Comparison of ENCODE assay signal across 12 cellular contexts in genomic region chr4:25123236-25123635, GRCh38. TPM values are rescaled to one million over a fixed set of nuclear protein-coding genes. Genes with fewer than 3 reads are reported as not detected.
DNase-seq lines count a peak whose midpoint lies in the region; ATAC-seq and TF ChIP-seq lines count a peak whose summit lies in the region.
"Had no signal": no experiment of that assay in that cellular context is flagged by ENCODE, and none has a peak within 500 bp of the region (broad histone marks: within the 10 kb centered on the region; RNA-seq: fewer than 3 reads in every experiment).

No MANE protein-coding gene starts in this region.

- peak in 1 of 2 donors; percentile 22 for DNase-seq in activated naive CD4-positive, alpha-beta T cell treated with anti-CD3 and anti-CD28 coated beads, Interleukin-2, amount 50 U/mL, for 72 hours (ENCODE audit: low spot score in 2 of 2)
- no peak for DNase-seq in activated naive CD4-positive, alpha-beta T cell treated with anti-CD3 and anti-CD28 coated beads, Interleukin-2, amount 10 ng/mL, durations not matched to agents 7 days and 5 days
- no peak for DNase-seq in stimulated activated effector memory CD8-positive, alpha-beta T cell treated with anti-CD3 and anti-CD28 coated beads, Interleukin-12 subunit alpha, Interleukin-12 subunit beta, amount 100 ng/mL, for 72 hours (ENCODE audit: low spot score in 2 of 2)
- DNase-seq in G401 (ENCODE audit: low spot score): no peak
- DNase-seq in C1 segment of cervical spinal cord (lab: John Stamatoyannopoulos, UW): no peak
- DNase-seq in erythroblast (lab: John Stamatoyannopoulos, UW): no peak
- DNase-seq: activated naive CD4-positive, alpha-beta T cell; NCI-H1092; NCI-H82; ovary had no signal

- H3K36me3 Mint-ChIP-seq in activated naive CD4-positive, alpha-beta T cell treated with anti-CD3 and anti-CD28 coated beads, Interleukin-2, amount 50 U/mL, for 72 hours: peaks cover 0 to 10% of the 10 kb centered on the region in 2 donors
- H3K36me3 Mint-ChIP-seq in activated naive CD4-positive, alpha-beta T cell treated with anti-CD3 and anti-CD28 coated beads, Interleukin-2, amount 10 ng/mL, durations not matched to agents 7 days and 5 days: peaks cover 27% of the 10 kb centered on the region
- H3K36me3 Mint-ChIP-seq in stimulated activated effector memory CD8-positive, alpha-beta T cell treated with anti-CD3 and anti-CD28 coated beads, Interleukin-12 subunit alpha, Interleukin-12 subunit beta, amount 100 ng/mL, for 72 hours: peaks cover 17% of the 10 kb centered on the region

- CTCF ChIA-PET in activated naive CD4-positive, alpha-beta T cell treated with anti-CD3 and anti-CD28 coated beads, Interleukin-2, amount 10 ng/mL, durations not matched to agents 7 days and 5 days (lab: Charles Lee): interaction anchor here (0.8 kb wide), 1 partner anchor 21 kb away, joined by 3 read pairs; no protein-coding TSS in a partner anchor

- peaks cover 4% of the 10 kb centered on the region for H3K4me1 Mint-ChIP-seq in activated naive CD4-positive, alpha-beta T cell treated with anti-CD3 and anti-CD28 coated beads, Interleukin-2, amount 10 ng/mL, durations not matched to agents 7 days and 5 days
- H3K4me1 Mint-ChIP-seq in stimulated activated effector memory CD8-positive, alpha-beta T cell treated with anti-CD3 and anti-CD28 coated beads, Interleukin-12 subunit alpha, Interleukin-12 subunit beta, amount 100 ng/mL, for 72 hours: no peaks in the 10 kb centered on the region

- in situ Hi-C loops in G401 (cut with HindIII; ENCODE audit: low sequenced_read_pairs): no loop called here

- no peak for TF ChIP-seq POLR2A in erythroblast (IDR thresholded peaks at IDR 0.05; ENCODE audit: low read length)

- ATAC-seq in activated naive CD4-positive, alpha-beta T cell treated with anti-CD3 and anti-CD28 coated beads, Interleukin-2, amount 50 U/mL, for 72 hours: peak; percentile 97 to 98
- ATAC-seq in GM21526 (IDR thresholded peaks at IDR 0.05; ENCODE audit: low FRiP score, unreplicated experiment) (peak; percentile 90), HG03095 (IDR thresholded peaks at IDR 0.05; ENCODE audit: unreplicated experiment) (peak; percentile 98)
- ATAC-seq in stimulated activated effector memory CD8-positive, alpha-beta T cell treated with anti-CD3 and anti-CD28 coated beads, Interleukin-12 subunit alpha, Interleukin-12 subunit beta, amount 100 ng/mL, for 72 hours: peak; percentile 77

- H3K4me3 Mint-ChIP-seq in activated naive CD4-positive, alpha-beta T cell treated with anti-CD3 and anti-CD28 coated beads, Interleukin-2, amount 10 ng/mL, durations not matched to agents 7 days and 5 days: no peak overlapping the region
- no peak overlapping the region for H3K4me3 Mint-ChIP-seq in stimulated activated effector memory CD8-positive, alpha-beta T cell treated with anti-CD3 and anti-CD28 coated beads, Interleukin-12 subunit alpha, Interleukin-12 subunit beta, amount 100 ng/mL, for 72 hours

- H3K9me3 Mint-ChIP-seq in activated naive CD4-positive, alpha-beta T cell treated with anti-CD3 and anti-CD28 coated beads, Interleukin-2, amount 50 U/mL, for 72 hours: no peaks in the 10 kb centered on the region
- no peaks in the 10 kb centered on the region for H3K9me3 Mint-ChIP-seq in activated naive CD4-positive, alpha-beta T cell treated with anti-CD3 and anti-CD28 coated beads, Interleukin-2, amount 10 ng/mL, durations not matched to agents 7 days and 5 days
- no peaks in the 10 kb centered on the region for H3K9me3 Mint-ChIP-seq in stimulated activated effector memory CD8-positive, alpha-beta T cell treated with anti-CD3 and anti-CD28 coated beads, Interleukin-12 subunit alpha, Interleukin-12 subunit beta, amount 100 ng/mL, for 72 hours

- no peaks in the 10 kb centered on the region for H3K27me3 Mint-ChIP-seq in activated naive CD4-positive, alpha-beta T cell treated with anti-CD3 and anti-CD28 coated beads, Interleukin-2, amount 10 ng/mL, durations not matched to agents 7 days and 5 days

- H3K27ac Mint-ChIP-seq in activated naive CD4-positive, alpha-beta T cell treated with anti-CD3 and anti-CD28 coated beads, Interleukin-2, amount 50 U/mL, for 72 hours: no peak overlapping the region
- H3K27ac Mint-ChIP-seq in activated naive CD4-positive, alpha-beta T cell treated with anti-CD3 and anti-CD28 coated beads, Interleukin-2, amount 10 ng/mL, durations not matched to agents 7 days and 5 days: no peak overlapping the region
- no peak overlapping the region for H3K27ac Mint-ChIP-seq in stimulated activated effector memory CD8-positive, alpha-beta T cell treated with anti-CD3 and anti-CD28 coated beads, Interleukin-12 subunit alpha, Interleukin-12 subunit beta, amount 100 ng/mL, for 72 hours

RNA-seq across cellular contexts. Expression of gene SEPSECS, which starts 37.0 kb away (rescaled TPM):
- 10 to 100 TPM; 10.9 to 17.3 TPM for total RNA-seq in activated naive CD4-positive, alpha-beta T cell treated with anti-CD3 and anti-CD28 coated beads, Interleukin-2, amount 50 U/mL, for 72 hours
- 4.7 and 5.9 TPM in 2 replicates for total RNA-seq in G401 (2014; rRNA removed; shearing (Covaris generic))
